15 cellular contexts compared by ENCODE assay signal in genomic region chr10:69426376-69426727, GRCh38. TPM values are rescaled to one million over a fixed set of nuclear protein-coding genes. Genes with fewer than 3 reads are reported as not detected.
DNase-seq lines count a peak whose midpoint lies in the region; ATAC-seq lines count a peak whose summit lies in the region.
"Had no signal": no experiment of that assay in that cellular context is flagged by ENCODE, and none has a peak within 500 bp of the region (broad histone marks: within the 10 kb centered on the region; RNA-seq: fewer than 3 reads in every experiment).

No MANE protein-coding gene starts in this region.

- H3K9me3 ChIP-seq in duodenal mucosa (ENCODE audit: control insufficient read depth in 1 of 2, low read length in 2 of 2) (no peaks in the 10 kb centered on the region), muscle layer of duodenum (ENCODE audit: control insufficient read depth in 1 of 2, low read length in 2 of 2) (no peaks in the 10 kb centered on the region)
- H3K9me3 ChIP-seq: mucosa of descending colon, psoas muscle had no signal

- H3K4me3 Mint-ChIP-seq in activated naive CD8-positive, alpha-beta T cell: no peak overlapping the region
- H3K4me3 Mint-ChIP-seq in activated naive CD8-positive, alpha-beta T cell treated with anti-CD3 and anti-CD28 coated beads for 36 hours: no peak overlapping the region
- H3K4me3 Mint-ChIP-seq: T-helper 1 cell treated with Interleukin-12 subunit alpha and Interleukin-12 subunit beta and Interleukin-4 antibody, amounts not matched to agents 30 μg/mL and 1 μg/mL, for 36 hours had no signal

- H3K4me3 ChIP-seq in duodenal mucosa (ENCODE audit: low read depth in 1 of 2, low read length in 2 of 2) (no peak overlapping the region), muscle layer of duodenum (ENCODE audit: low read depth in 1 of 2, low read length in 2 of 2) (no peak overlapping the region)
- H3K4me3 ChIP-seq: mucosa of descending colon, psoas muscle had no signal

- H3K27me3 ChIP-seq in duodenal mucosa (ENCODE audit: control insufficient read depth in 1 of 2, insufficient read depth in 2 of 2, low read length in 2 of 2) (no peaks in the 10 kb centered on the region), muscle layer of duodenum (ENCODE audit: low read depth, low read length) (no peaks in the 10 kb centered on the region)
- H3K27me3 ChIP-seq: brain microvascular endothelial cell had no signal

- no peaks in the 10 kb centered on the region for H3K36me3 Mint-ChIP-seq in activated naive CD8-positive, alpha-beta T cell
- no peaks in the 10 kb centered on the region for H3K36me3 Mint-ChIP-seq in activated naive CD8-positive, alpha-beta T cell treated with anti-CD3 and anti-CD28 coated beads for 36 hours

- H3K27ac Mint-ChIP-seq in activated naive CD8-positive, alpha-beta T cell: peak overlapping the region; percentile 10
- no peak overlapping the region for H3K27ac Mint-ChIP-seq in activated naive CD8-positive, alpha-beta T cell treated with anti-CD3 and anti-CD28 coated beads for 36 hours
- H3K27ac Mint-ChIP-seq: T-helper 1 cell treated with Interleukin-12 subunit alpha and Interleukin-12 subunit beta and Interleukin-4 antibody, amounts not matched to agents 30 μg/mL and 1 μg/mL, for 36 hours had no signal

- H3K4me1 ChIP-seq in duodenal mucosa (ENCODE audit: control insufficient read depth in 1 of 2, insufficient read depth in 2 of 2, low read length in 2 of 2) (peaks cover 19 to 29% of the 10 kb centered on the region in 2 donors), muscle layer of duodenum (ENCODE audit: control insufficient read depth in 1 of 2, insufficient read depth in 2 of 2, low read length in 2 of 2) (peaks cover 13% of the 10 kb centered on the region in 2 donors)

- H3K9me3 Mint-ChIP-seq in activated naive CD8-positive, alpha-beta T cell (ENCODE audit: low read depth): no peaks in the 10 kb centered on the region
- no peaks in the 10 kb centered on the region for H3K9me3 Mint-ChIP-seq in activated naive CD8-positive, alpha-beta T cell treated with anti-CD3 and anti-CD28 coated beads for 36 hours
- H3K9me3 Mint-ChIP-seq: effector memory CD8-positive, alpha-beta T cell; T-helper 1 cell treated with Interleukin-12 subunit alpha and Interleukin-12 subunit beta and Interleukin-4 antibody, amounts not matched to agents 30 μg/mL and 1 μg/mL, for 36 hours had no signal

- no peaks in the 10 kb centered on the region for H3K27me3 Mint-ChIP-seq in activated naive CD8-positive, alpha-beta T cell
- no peaks in the 10 kb centered on the region for H3K27me3 Mint-ChIP-seq in activated naive CD8-positive, alpha-beta T cell treated with anti-CD3 and anti-CD28 coated beads for 36 hours

- ATAC-seq in HG02885 (IDR thresholded peaks at IDR 0.05; ENCODE audit: poor library complexity, unreplicated experiment) (no peak), HG03097 (IDR thresholded peaks at IDR 0.05; ENCODE audit: low FRiP score, unreplicated experiment) (no peak)

- H3K27ac ChIP-seq in duodenal mucosa (ENCODE audit: low read depth, low read length): peak overlapping the region; percentile 14
- peak overlapping the region; percentile 52 for H3K27ac ChIP-seq in muscle layer of duodenum (ENCODE audit: low read length)
- H3K27ac ChIP-seq: brain microvascular endothelial cell, psoas muscle had no signal

- peak overlapping the region in 1 of 2 donors; percentile 19 for H3K9ac ChIP-seq in duodenal mucosa (ENCODE audit: low read depth in 1 of 2, low read length in 2 of 2)

- DNase-seq in activated naive CD8-positive, alpha-beta T cell treated with anti-CD3 and anti-CD28 coated beads for 36 hours: no peak
- DNase-seq in anterior cingulate cortex (lab: John Stamatoyannopoulos, UW) (no peak), COLO829 (ENCODE audit: low spot score) (no peak)
- DNase-seq: brain microvascular endothelial cell; KG1; psoas muscle; stimulated activated CD4-positive, alpha-beta T cell treated with anti-CD3 and anti-CD28 coated beads, Interleukin-2, amount 100 ng/mL, for 48 hours had no signal

- H3K36me3 ChIP-seq in duodenal mucosa (ENCODE audit: control insufficient read depth in 1 of 2, insufficient read depth in 2 of 2, low read length in 2 of 2): no peaks in the 10 kb centered on the region
- no peaks in the 10 kb centered on the region for H3K36me3 ChIP-seq in muscle layer of duodenum (ENCODE audit: control insufficient read depth in 1 of 2, insufficient read depth in 2 of 2, low read length in 2 of 2)
- H3K36me3 ChIP-seq: brain microvascular endothelial cell had no signal

- H3K4me1 Mint-ChIP-seq in activated naive CD8-positive, alpha-beta T cell (ENCODE audit: low read depth): peaks cover 49% of the 10 kb centered on the region
- H3K4me1 Mint-ChIP-seq in activated naive CD8-positive, alpha-beta T cell treated with anti-CD3 and anti-CD28 coated beads for 36 hours: peaks cover 33% of the 10 kb centered on the region

RNA-seq across cellular contexts. Expression of gene TACR2, which starts 9.6 kb away (rescaled TPM):
- not detected for total RNA-seq in activated naive CD8-positive, alpha-beta T cell treated with anti-CD3 and anti-CD28 coated beads for 36 hours

RNA-seq across cellular contexts. Expression of gene TSPAN15, which starts 24.9 kb away (rescaled TPM):
- under 1 TPM; 0.60 to 0.66 TPM for total RNA-seq in activated naive CD8-positive, alpha-beta T cell treated with anti-CD3 and anti-CD28 coated beads for 36 hours
